In the genomic region with DNA sequence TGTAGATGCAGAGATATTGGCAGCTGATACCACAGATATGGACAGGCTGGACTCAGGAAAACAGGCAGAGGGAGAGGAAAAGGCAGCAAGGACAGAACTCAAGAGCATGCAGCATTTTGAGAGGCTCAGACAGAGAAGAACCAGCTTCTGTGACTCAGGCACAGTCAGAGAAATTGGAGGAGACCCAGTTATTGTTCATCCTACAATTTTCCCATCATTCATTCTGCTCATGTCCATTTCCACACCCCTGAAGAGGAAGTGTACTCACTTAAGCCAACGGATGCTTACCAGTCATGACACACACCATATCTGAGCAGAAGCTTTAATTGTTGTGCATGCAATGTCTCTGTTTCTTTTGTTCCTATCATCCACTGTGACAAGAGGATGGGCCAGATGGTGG, we compare ENCODE assay signal across 17 cellular contexts.
DNase-seq lines count a peak whose midpoint lies in the region; ATAC-seq and TF ChIP-seq lines count a peak whose summit lies in the region.
"Had no signal": no experiment of that assay in that cellular context is flagged by ENCODE, and none has a peak within 500 bp of the region (broad histone marks: within the 10 kb centered on the region; RNA-seq: fewer than 3 reads in every experiment).

No MANE protein-coding gene starts in this region.

- no peaks in the 10 kb centered on the region for H3K36me3 Mint-ChIP-seq in CD4-positive, alpha-beta memory T cell
- H3K36me3 Mint-ChIP-seq: IgD-negative memory B cell, T-cell had no signal

- no peak overlapping the region for H3K27ac Mint-ChIP-seq in CD4-positive, alpha-beta memory T cell
- H3K27ac Mint-ChIP-seq: IgD-negative memory B cell, progenitor cell of endocrine pancreas, T-cell had no signal

- H2AFZ ChIP-seq in trophoblast cell (ENCODE audit: insufficient read depth, low read length, poor library complexity) = no peak overlapping the region

- H4K12ac ChIP-seq in trophoblast cell (ENCODE audit: low read depth, low read length) = no peak overlapping the region

- H3K4me1 Mint-ChIP-seq in CD4-positive, alpha-beta memory T cell = no peaks in the 10 kb centered on the region
- H3K4me1 Mint-ChIP-seq: T-cell had no signal

- no peak overlapping the region for H3K4me3 Mint-ChIP-seq in CD4-positive, alpha-beta memory T cell
- H3K4me3 Mint-ChIP-seq: IgD-negative memory B cell, T-cell had no signal

- no CpG with 5 or more reads among the region's 1 CpG for WGBS in trophoblast cell (ENCODE audit: extremely low coverage, insufficient coverage, insufficient read length)

- H3K23ac ChIP-seq in trophoblast cell (ENCODE audit: low read length) = no peak overlapping the region

- no peaks in the 10 kb centered on the region for H3K36me3 ChIP-seq in adipocyte (ENCODE audit: control insufficient read depth, insufficient read depth, low read length, severe bottlenecking)
- no peaks in the 10 kb centered on the region for H3K36me3 ChIP-seq in trophoblast cell (ENCODE audit: control insufficient read depth in 1 of 2, insufficient read depth in 2 of 2, low read length in 2 of 2)
- H3K36me3 ChIP-seq in CD4-positive, alpha-beta memory T cell (ENCODE audit: insufficient read depth, low read length) = no peaks in the 10 kb centered on the region
- H3K36me3 ChIP-seq: BLaER1 treated with 17β-estradiol and CSF1 and Interleukin-3, amounts not matched to agents 10 nM and 100 nM had no signal

- H4K8ac ChIP-seq in trophoblast cell (ENCODE audit: low read depth, low read length) = no peak overlapping the region

- H3K9me3 Mint-ChIP-seq in CD4-positive, alpha-beta memory T cell = peaks cover 0 to 3% (median 0%) of the 10 kb centered on the region in 8 donors
- H3K9me3 Mint-ChIP-seq: IgD-negative memory B cell, T-cell had no signal

- POLR2A ChIA-PET in CD4-positive, alpha-beta memory T cell (lab: Charles Lee; ENCODE audit: partially characterized antibody) = no interaction called here

- H3K27me3 Mint-ChIP-seq in CD4-positive, alpha-beta memory T cell = no peaks in the 10 kb centered on the region

- no peaks in the 10 kb centered on the region for H3K27me3 ChIP-seq in adipocyte (replicated peaks; ENCODE audit: control insufficient read depth, insufficient read depth, low read length)
- H3K27me3 ChIP-seq in foreskin keratinocyte = no peaks in the 10 kb centered on the region
- no peaks in the 10 kb centered on the region for H3K27me3 ChIP-seq in trophoblast cell (ENCODE audit: insufficient read depth, low read length)
- no peaks in the 10 kb centered on the region for H3K27me3 ChIP-seq in CD4-positive, alpha-beta memory T cell (ENCODE audit: insufficient read depth, low read length)
- H3K27me3 ChIP-seq: BLaER1 treated with 17β-estradiol and CSF1 and Interleukin-3, amounts not matched to agents 10 nM and 100 nM had no signal

- H3K4me3 ChIP-seq in AG09309 (ENCODE audit: control insufficient read depth, low read depth, low read length) (no peak overlapping the region), adipocyte (ENCODE audit: low read length) (no peak overlapping the region), trophoblast cell (ENCODE audit: low read depth, low read length) (no peak overlapping the region)
- H3K4me3 ChIP-seq in CD4-positive, alpha-beta memory T cell (ENCODE audit: low read length in 2 of 2) = no peak overlapping the region
- H3K4me3 ChIP-seq: BLaER1 treated with 17β-estradiol and CSF1 and Interleukin-3, amounts not matched to agents 10 nM and 100 nM had no signal

- no peak overlapping the region for H2BK120ac ChIP-seq in trophoblast cell (ENCODE audit: insufficient read depth, low read length, poor library complexity)

- H2BK12ac ChIP-seq in trophoblast cell (ENCODE audit: low read length) = no peak overlapping the region

- CTCF ChIA-PET in CD4-positive, alpha-beta memory T cell (lab: Charles Lee; ENCODE audit: partially characterized antibody) = no interaction called here

- H4K91ac ChIP-seq in trophoblast cell (ENCODE audit: low read depth, low read length) = no peak overlapping the region

- no peak overlapping the region for H3K18ac ChIP-seq in trophoblast cell (ENCODE audit: low read length)

- H3K4me1 ChIP-seq in adipocyte (ENCODE audit: control insufficient read depth, insufficient read depth, low read length) (peaks cover 35% of the 10 kb centered on the region), foreskin keratinocyte (peaks cover 10% of the 10 kb centered on the region), trophoblast cell (ENCODE audit: control insufficient read depth in 1 of 2, insufficient read depth in 2 of 2, low read length in 2 of 2) (no peaks in the 10 kb centered on the region)
- no peaks in the 10 kb centered on the region for H3K4me1 ChIP-seq in CD4-positive, alpha-beta memory T cell (ENCODE audit: insufficient read depth, low read length)
- H3K4me1 ChIP-seq: BLaER1 treated with 17β-estradiol and CSF1 and Interleukin-3, amounts not matched to agents 10 nM and 100 nM had no signal

- no peak overlapping the region for H3K14ac ChIP-seq in trophoblast cell (ENCODE audit: low read length)

- H3K27ac ChIP-seq in foreskin keratinocyte (no peak overlapping the region), trophoblast cell (ENCODE audit: low read depth, low read length) (no peak overlapping the region)
- no peak overlapping the region for H3K27ac ChIP-seq in CD4-positive, alpha-beta memory T cell (ENCODE audit: low read depth, low read length)
- H3K27ac ChIP-seq: BLaER1 treated with 17β-estradiol and CSF1 and Interleukin-3, amounts not matched to agents 10 nM and 100 nM had no signal

- no peak overlapping the region for H2BK5ac ChIP-seq in trophoblast cell (ENCODE audit: low read depth, low read length, poor library complexity)

- H3K4me2 ChIP-seq in trophoblast cell (ENCODE audit: low read length) = no peak overlapping the region
- H3K4me2 ChIP-seq: BLaER1 treated with 17β-estradiol and CSF1 and Interleukin-3, amounts not matched to agents 10 nM and 100 nM had no signal

- H3K9me3 ChIP-seq in adipocyte (ENCODE audit: control insufficient read depth, low read length) (no peaks in the 10 kb centered on the region), trophoblast cell (ENCODE audit: insufficient read depth, low read depth, low read length) (no peaks in the 10 kb centered on the region)
- H3K9me3 ChIP-seq in CD4-positive, alpha-beta memory T cell (ENCODE audit: control insufficient read depth in 1 of 2, low read length in 2 of 2) = no peaks in the 10 kb centered on the region
- H3K9me3 ChIP-seq: BLaER1 treated with 17β-estradiol and CSF1 and Interleukin-3, amounts not matched to agents 10 nM and 100 nM had no signal

- H2AK5ac ChIP-seq in trophoblast cell (ENCODE audit: low read length) = no peak overlapping the region

- no peak overlapping the region for H3K4ac ChIP-seq in trophoblast cell (ENCODE audit: low read depth, low read length)

- intact Hi-C loops in CD4-positive, alpha-beta memory T cell (cut with micrococcal nuclease) = no loop called here

- H3K9ac ChIP-seq in adipocyte (ENCODE audit: low read length) = no peak overlapping the region
- no peak overlapping the region for H3K9ac ChIP-seq in trophoblast cell (ENCODE audit: low read length)
- H3K9ac ChIP-seq: BLaER1 treated with 17β-estradiol and CSF1 and Interleukin-3, amounts not matched to agents 10 nM and 100 nM had no signal

- no peaks in the 10 kb centered on the region for H3K79me1 ChIP-seq in trophoblast cell (ENCODE audit: low read length)

- H3K79me2 ChIP-seq in trophoblast cell (ENCODE audit: control insufficient read depth, insufficient read depth, low read length, poor library complexity) = no peaks in the 10 kb centered on the region

- DNase-seq in AG09309 (ENCODE audit: low read depth) (peak; percentile 67), HCEC 1CT (peak; percentile 86), adipocyte (ENCODE audit: low read depth) (peak; percentile 6), foreskin keratinocyte (peak; percentile 72 to 87), amygdala (lab: John Stamatoyannopoulos, UW) (no peak), trophoblast cell (no peak)
- no peak for DNase-seq in CD4-positive, alpha-beta memory T cell
- DNase-seq: activated naive CD4-positive, alpha-beta T cell treated with anti-CD3 and anti-CD28 coated beads, Interleukin-2, amount 50 U/mL, for 16 hours; DMS79 treated with DMSO at 0.1 percent for 48 hours; left colon; NCI-H1417 treated with DMSO at 0.1 percent for 48 hours; substantia nigra; T-cell had no signal

- TF ChIP-seq CTCF in AG09309 (IDR thresholded peaks at IDR 0.05; ENCODE audit: control insufficient read depth, insufficient read depth, low read depth, low read length, missing control alignments) (no peak), foreskin keratinocyte (conservative IDR thresholded peaks at IDR 0.05) (no peak)

- ATAC-seq in foreskin keratinocyte = peak; percentile 96
- ATAC-seq in GM18861 (IDR thresholded peaks at IDR 0.05; ENCODE audit: unreplicated experiment) = no peak
- ATAC-seq: left colon, T-cell had no signal

Comparison
In these comparisons a context has a peak if more than half of its experiments do, and no peak if none do; other contexts are left out.
1. DNase-seq: peak in AG09309 (single experiment), HCEC 1CT (single experiment), adipocyte (single experiment) and foreskin keratinocyte (2 of 2); none in amygdala (0 of 56), trophoblast cell (0 of 2) and CD4-positive, alpha-beta memory T cell (0 of 5).